In genomic region chr6:15287670-15288069, GRCh38 we compare ENCODE assay signal across 9 cellular contexts. TPM values are rescaled to one million over a fixed set of nuclear protein-coding genes. Genes with fewer than 3 reads are reported as not detected.
DNase-seq lines count a peak whose midpoint lies in the region; ATAC-seq and TF ChIP-seq lines count a peak whose summit lies in the region.
"Had no signal": no experiment of that assay in that cellular context is flagged by ENCODE, and none has a peak within 500 bp of the region (broad histone marks: within the 10 kb centered on the region; RNA-seq: fewer than 3 reads in every experiment).

No MANE protein-coding gene starts in this region.

- no peak for DNase-seq in stimulated activated naive CD8-positive, alpha-beta T cell treated with anti-CD3 and anti-CD28 coated beads, Interleukin-15, Interleukin-2, amounts not matched to agents 100 U/mL and 50 U/mL, for 24 hours
- DNase-seq in stimulated activated naive CD8-positive, alpha-beta T cell treated with anti-CD3 and anti-CD28 coated beads, Interleukin-15, amount 100 ng/mL, for 72 hours = no peak
- peak; percentile 22 for DNase-seq in SIG-M5 (lab: John Stamatoyannopoulos, UW)
- no peak for DNase-seq in stimulated activated CD4-positive, alpha-beta T cell treated with anti-CD3 and anti-CD28 coated beads, Interleukin-4, amount 100 ng/mL, for 1 hour
- DNase-seq in activated effector memory CD4-positive, alpha-beta T cell treated with Interleukin-2 at 50 U/mL for 16 hours = no peak
- DNase-seq in prostate gland (ENCODE audit: low spot score) = no peak
- DNase-seq in NCI-H2171 (lab: John Stamatoyannopoulos, UW) = no peak
- DNase-seq: KG1 had no signal

- no peak overlapping the region for H3K4me3 Mint-ChIP-seq in stimulated activated naive CD8-positive, alpha-beta T cell treated with anti-CD3 and anti-CD28 coated beads, Interleukin-15, amount 100 ng/mL, for 72 hours

- H3K36me3 ChIP-seq in prostate gland = no peaks in the 10 kb centered on the region

- 95% methylated on average over 4 of the region's 4 CpGs for WGBS in prostate gland

- H3K27ac Mint-ChIP-seq in stimulated activated naive CD8-positive, alpha-beta T cell treated with anti-CD3 and anti-CD28 coated beads, Interleukin-15, amount 100 ng/mL, for 72 hours = peak overlapping the region in 1 of 2 donors; percentile 1

- H3K27me3 Mint-ChIP-seq in stimulated activated naive CD8-positive, alpha-beta T cell treated with anti-CD3 and anti-CD28 coated beads, Interleukin-15, amount 100 ng/mL, for 72 hours = no peaks in the 10 kb centered on the region

- no peaks in the 10 kb centered on the region for H3K27me3 ChIP-seq in prostate gland (replicated peaks; ENCODE audit: insufficient read depth)

- peaks cover under 1% of the 10 kb centered on the region for H3K4me1 ChIP-seq in prostate gland (replicated peaks)

- no peak for TF ChIP-seq POLR2A in prostate gland (IDR thresholded peaks at IDR 0.05)

- no peak for TF ChIP-seq CTCF in prostate gland (IDR thresholded peaks at IDR 0.05)

- intact Hi-C loops in prostate gland (cut with DNase I) = no loop called here

- H3K4me3 ChIP-seq in prostate gland = no peak overlapping the region

- H3K9me3 ChIP-seq in prostate gland = no peaks in the 10 kb centered on the region

- H3K27ac ChIP-seq in prostate gland = no peak overlapping the region

- H3K4me1 Mint-ChIP-seq in stimulated activated naive CD8-positive, alpha-beta T cell treated with anti-CD3 and anti-CD28 coated beads, Interleukin-15, amount 100 ng/mL, for 72 hours = peaks cover 74% of the 10 kb centered on the region

- ATAC-seq in stimulated activated naive CD8-positive, alpha-beta T cell treated with anti-CD3 and anti-CD28 coated beads, Interleukin-15, Interleukin-2, amounts not matched to agents 100 U/mL and 50 U/mL, for 24 hours = peak; percentile 26
- ATAC-seq in stimulated activated naive CD8-positive, alpha-beta T cell treated with anti-CD3 and anti-CD28 coated beads, Interleukin-15, amount 100 ng/mL, for 72 hours = no peak
- ATAC-seq in HG02981 (IDR thresholded peaks at IDR 0.05; ENCODE audit: unreplicated experiment) = peak; percentile 98

- H3K9me3 Mint-ChIP-seq in stimulated activated naive CD8-positive, alpha-beta T cell treated with anti-CD3 and anti-CD28 coated beads, Interleukin-15, amount 100 ng/mL, for 72 hours = no peaks in the 10 kb centered on the region

RNA-seq across cellular contexts. Expression of gene JARID2, which starts 41.8 kb away (rescaled TPM):
- 10 to 100 TPM in 1 of 2 donors, 1 to 10 TPM in 1; 7.7 to 35.4 TPM for total RNA-seq in prostate gland
